ENCODE assay signal across 15 cellular contexts in the genomic region with DNA sequence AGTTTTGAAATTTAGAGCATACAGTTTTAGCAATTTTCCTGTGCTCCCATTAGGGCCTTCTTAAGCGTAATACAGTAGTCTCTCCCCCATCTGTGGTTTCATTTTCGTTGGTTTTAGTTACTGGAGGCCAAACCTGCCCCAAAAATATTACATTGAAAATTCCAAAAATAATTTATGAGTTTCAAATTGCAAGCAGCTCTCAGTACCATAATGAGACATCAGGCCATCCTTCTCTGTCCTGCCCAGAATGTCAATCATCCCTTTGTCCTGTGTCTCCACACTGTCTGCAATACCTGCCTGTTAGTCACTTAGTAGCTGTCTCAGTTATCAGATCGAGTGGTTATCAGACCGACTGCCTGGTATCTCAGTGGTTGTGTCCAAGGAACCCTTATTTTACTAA. TPM values are rescaled to one million over a fixed set of nuclear protein-coding genes. Genes with fewer than 3 reads are reported as not detected.
DNase-seq lines count a peak whose midpoint lies in the region; ATAC-seq and TF ChIP-seq lines count a peak whose summit lies in the region.
"Had no signal": no experiment of that assay in that cellular context is flagged by ENCODE, and none has a peak within 500 bp of the region (broad histone marks: within the 10 kb centered on the region; RNA-seq: fewer than 3 reads in every experiment).

No MANE protein-coding gene starts in this region.

- H3K9me3 Mint-ChIP-seq in natural killer cell (peaks cover under 1 to 1% of the 10 kb centered on the region in 2 donors), type B pancreatic cell (peaks cover 7% of the 10 kb centered on the region)

- intact Hi-C loops in natural killer cell (cut with micrococcal nuclease): no loop called here
- intact Hi-C loops in left lung (cut with DNase I): no loop called here

- DNase-seq in natural killer cell (no peak), type B pancreatic cell (ENCODE audit: extremely low spot score, unreplicated experiment) (no peak), left lung (no peak), RKO (ENCODE audit: low spot score) (no peak)
- no peak for DNase-seq in activated naive CD4-positive, alpha-beta T cell treated with Interleukin-2 at 50 U/mL for 16 hours
- DNase-seq: activated CD8-positive, alpha-beta memory T cell treated with anti-CD3 and anti-CD28 coated beads for 24 hours; Caco-2; NCI-H526; SK-N-SH had no signal

- no peak overlapping the region for H3K4me3 ChIP-seq in left lung
- H3K4me3 ChIP-seq: vagina had no signal

- peaks cover 22 to 26% of the 10 kb centered on the region in 2 donors for H3K4me1 Mint-ChIP-seq in natural killer cell
- H3K4me1 Mint-ChIP-seq in type B pancreatic cell (ENCODE audit: unreplicated experiment): no peaks in the 10 kb centered on the region

- H3K9me3 ChIP-seq in left lung: peaks cover 0 to 7% of the 10 kb centered on the region in 2 donors
- H3K9me3 ChIP-seq: Caco-2 had no signal

- peak; percentile 88 for ATAC-seq in GM18870 (IDR thresholded peaks at IDR 0.05; ENCODE audit: unreplicated experiment)
- peak; percentile 87 for ATAC-seq in GM21528 (IDR thresholded peaks at IDR 0.05; ENCODE audit: low FRiP score, unreplicated experiment)
- peak; percentile 67 for ATAC-seq in HG03108 (IDR thresholded peaks at IDR 0.05; ENCODE audit: unreplicated experiment)
- peak; percentile 36 to 65 (median 50) for ATAC-seq in natural killer cell
- ATAC-seq in left lung: no peak
- ATAC-seq: esophagus mucosa had no signal

- H3K27ac ChIP-seq in left lung: peak overlapping the region in 1 of 2 donors; percentile 48
- H3K27ac ChIP-seq: parathyroid adenoma, vagina had no signal

- peak overlapping the region; percentile 68 for H3K4me3 Mint-ChIP-seq in natural killer cell
- H3K4me3 Mint-ChIP-seq in type B pancreatic cell: no peak overlapping the region

- no peak for TF ChIP-seq CTCF in natural killer cell (IDR thresholded peaks at IDR 0.05)
- TF ChIP-seq CTCF in type B pancreatic cell (conservative IDR thresholded peaks at IDR 0.05): no peak
- no peak for TF ChIP-seq CTCF in left lung (IDR thresholded peaks at IDR 0.05)

- H3K27ac Mint-ChIP-seq in natural killer cell: peak overlapping the region; percentile 89
- no peak overlapping the region for H3K27ac Mint-ChIP-seq in type B pancreatic cell

- H3K4me1 ChIP-seq in left lung: peaks cover 0 to 17% of the 10 kb centered on the region in 2 donors
- H3K4me1 ChIP-seq: Caco-2, parathyroid adenoma, vagina had no signal

- peaks cover 0 to 87% of the 10 kb centered on the region in 2 donors for H3K36me3 ChIP-seq in left lung

- H3K27me3 Mint-ChIP-seq in natural killer cell (ENCODE audit: low read depth in 2 of 2): no peaks in the 10 kb centered on the region
- no peaks in the 10 kb centered on the region for H3K27me3 Mint-ChIP-seq in type B pancreatic cell

- no peaks in the 10 kb centered on the region for H3K27me3 ChIP-seq in left lung
- H3K27me3 ChIP-seq: vagina had no signal

- H3K36me3 Mint-ChIP-seq in natural killer cell (peaks cover 33% of the 10 kb centered on the region), type B pancreatic cell (peaks cover 51% of the 10 kb centered on the region)

RNA-seq across cellular contexts. Expression of a gene that starts 45.4 kb away (rescaled TPM):
- total RNA-seq in natural killer cell (10 to 100 TPM; 49.2 to 67.9 (median 54.8) TPM), type B pancreatic cell (ENCODE audit: low replicate concordance) (33.3 and 38.7 TPM in 2 replicates), left lung (10 to 100 TPM; 37.2 to 46.3 TPM)

RNA-seq across cellular contexts. Expression of a gene that starts 54.7 kb away (rescaled TPM):
- total RNA-seq in natural killer cell (1 to 10 TPM in 1 of 3 donors, under 1 TPM in 2; 0.79 to 1.4 (median 0.80) TPM), type B pancreatic cell (ENCODE audit: low replicate concordance) (0.50 and 1.1 TPM in 2 replicates), left lung (under 1 TPM; 0.92 to 0.96 TPM)
